ENCODE assay signal across 10 cellular contexts in genomic region chr22:46312848-46313247, GRCh38. TPM values are rescaled to one million over a fixed set of nuclear protein-coding genes. Genes with fewer than 3 reads are reported as not detected.
"Had no signal": no experiment of that assay in that cellular context is flagged by ENCODE, and none has a peak within 500 bp of the region (broad histone marks: within the 10 kb centered on the region; RNA-seq: fewer than 3 reads in every experiment).

No MANE protein-coding gene starts in this region.

RNA-seq across cellular contexts. Expression of gene GTSE1, which starts 16.2 kb away (rescaled TPM):
- total RNA-seq: ascending aorta had no signal

RNA-seq across cellular contexts. Expression of gene PKDREJ, which starts 49.7 kb away (rescaled TPM):
- total RNA-seq: activated naive CD4-positive, alpha-beta T cell treated with anti-CD3 and anti-CD28 coated beads for 36 hours; activated naive CD8-positive, alpha-beta T cell treated with anti-CD3 and anti-CD28 coated beads for 36 hours; activated naive CD8-positive, alpha-beta T cell treated with anti-CD3 and anti-CD28 coated beads, Interleukin-2, amount 10 ng/mL, durations not matched to agents 7 days and 5 days; activated T-cell treated with anti-CD3 and anti-CD28 coated beads, Interleukin-2, amount 50 U/mL, for 4 hours; activated T-cell treated with anti-CD3 and anti-CD28 coated beads, Interleukin-2, amount 50 U/mL, for 72 hours; activated T-helper 17 cell treated with anti-CD3 and anti-CD28 coated beads, Interleukin-2, amount 50 U/mL, for 72 hours; activated T-helper 2 cell treated with anti-CD3 and anti-CD28 coated beads, Interferon-gamma antibody, Interleukin-2, Interleukin-4, amounts not matched to agents 10 μg/mL and 5 μg/mL and 100 μg/mL, durations not matched to agents 14 hours and 24 hours and 36 hours; ascending aorta; astrocyte; bronchial epithelial cell had no signal
